In genomic region chr12:53791735-53792326, GRCh38 we compare ENCODE assay signal across 8 cellular contexts. TPM values are rescaled to one million over a fixed set of nuclear protein-coding genes. Genes with fewer than 3 reads are reported as not detected.
DNase-seq lines count a peak whose midpoint lies in the region; ATAC-seq and TF ChIP-seq lines count a peak whose summit lies in the region.

No MANE protein-coding gene starts in this region.

- no peaks in the 10 kb centered on the region for H3K9me3 Mint-ChIP-seq in CD14-positive monocyte

- H3K27ac Mint-ChIP-seq in CD14-positive monocyte, result no peak overlapping the region

- no peaks in the 10 kb centered on the region for H3K4me1 Mint-ChIP-seq in CD14-positive monocyte

- TF ChIP-seq CTCF in CD14-positive monocyte (IDR thresholded peaks at IDR 0.05), result peak; percentile 73

- intact Hi-C loops in CD14-positive monocyte (cut with micrococcal nuclease), result loop anchor here in 1 of 2 donors (5.0 kb wide), 1 partner anchor 400 kb away; no protein-coding TSS in a partner anchor

- H3K36me3 Mint-ChIP-seq in CD14-positive monocyte, result no peaks in the 10 kb centered on the region

- DNase-seq in CD14-positive monocyte (ENCODE audit: low spot score), result no peak
- peak; percentile 43 for DNase-seq in HuH-7 (ENCODE audit: low spot score)
- DNase-seq in activated T-cell treated with anti-CD3 and anti-CD28 coated beads for 48 hours (ENCODE audit: low read depth), result peak; percentile 12
- DNase-seq in kidney tubule cell (ENCODE audit: low spot score), result peak; percentile 33
- DNase-seq in AG08396 (ENCODE audit: low spot score), result no peak
- no peak for DNase-seq in SKM-1 (lab: John Stamatoyannopoulos, UW; ENCODE audit: unreplicated experiment)
- no peak for DNase-seq in retina

- no peak overlapping the region for H3K4me3 Mint-ChIP-seq in CD14-positive monocyte

- H3K27me3 Mint-ChIP-seq in CD14-positive monocyte (ENCODE audit: low read depth in 3 of 3), result peaks cover 13 to 35% (median 20%) of the 10 kb centered on the region in 3 donors

- ATAC-seq in GM19023 (IDR thresholded peaks at IDR 0.05; ENCODE audit: unreplicated experiment), result no peak

RNA-seq across cellular contexts. Expression of gene CISTR, which starts 40.1 kb away (rescaled TPM):
- not detected for polyA plus RNA-seq in CD14-positive monocyte

Comparison
In these comparisons a context has a peak if more than half of its experiments do, and no peak if none do; other contexts are left out.
1. DNase-seq: peak in HuH-7 (single experiment), activated T-cell treated with anti-CD3 and anti-CD28 coated beads for 48 hours (single experiment) and kidney tubule cell (single experiment); none in CD14-positive monocyte (single experiment), AG08396 (single experiment), SKM-1 (single experiment) and retina (single experiment).